8 cellular contexts compared by ENCODE assay signal in genomic region chr17:48074322-48075054, GRCh38. TPM values are rescaled to one million over a fixed set of nuclear protein-coding genes. Genes with fewer than 3 reads are reported as not detected.
DNase-seq lines count a peak whose midpoint lies in the region; ATAC-seq and TF ChIP-seq lines count a peak whose summit lies in the region.

No MANE protein-coding gene starts in this region.

- intact Hi-C loops in activated CD4-positive, alpha-beta T cell treated with anti-CD3 and anti-CD28 coated beads for 36 hours (cut with DNase I, micrococcal nuclease) = loop anchor here (1.0 to 2.0 kb wide), 2 partner anchors 49 to 544 kb away; no protein-coding TSS in a partner anchor
- intact Hi-C loops in right lobe of liver (cut with DNase I) = loop anchor here (5.0 kb wide), 1 partner anchor 47 kb away; no protein-coding TSS in a partner anchor

- DNase-seq in NCI-H2227 (lab: John Stamatoyannopoulos, UW; ENCODE audit: unreplicated experiment) (peak; percentile 83), choroid plexus epithelial cell (ENCODE audit: low read depth) (peak; percentile 88), right lobe of liver (peak in 2 of 3 donors; percentile 57 to 79)
- peak; percentile 86 for DNase-seq in activated CD4-positive, alpha-beta T cell treated with anti-CD3 and anti-CD28 coated beads for 36 hours
- DNase-seq in stimulated activated CD4-positive, alpha-beta T cell treated with anti-CD3 and anti-CD28 coated beads, TNF-alpha, amount 100 ng/mL, for 4 hours (ENCODE audit: low read depth in 3 of 3) = peak; percentile 23 to 68 (median 54)

- POLR2A ChIA-PET in activated CD4-positive, alpha-beta T cell treated with anti-CD3 and anti-CD28 coated beads for 36 hours (lab: Charles Lee) = no interaction called here

- peak; percentile 75 for ATAC-seq in activated CD4-positive, alpha-beta T cell treated with anti-CD3 and anti-CD28 coated beads for 36 hours
- peak; percentile 84 to 90 (median 88) for ATAC-seq in right lobe of liver
- no peak for ATAC-seq in GM21367 (IDR thresholded peaks at IDR 0.05; ENCODE audit: unreplicated experiment)

- no peaks in the 10 kb centered on the region for H3K27me3 Mint-ChIP-seq in activated CD4-positive, alpha-beta T cell treated with anti-CD3 and anti-CD28 coated beads for 36 hours

- H3K27ac ChIP-seq in 22Rv1 = peak overlapping the region; percentile 22; the same call in 1 of the 2 replicates
- H3K27ac ChIP-seq in right lobe of liver = no peak overlapping the region

- H3K27me3 ChIP-seq in right lobe of liver = no peaks in the 10 kb centered on the region

- CTCF ChIA-PET in activated CD4-positive, alpha-beta T cell treated with anti-CD3 and anti-CD28 coated beads for 36 hours (lab: Charles Lee) = interaction anchor here (0.6 to 9.8 kb wide), 16 partner anchors 10 to 56 kb away, joined by 3 to 123 read pairs (median 6); partner anchors contain the start of gene NFE2L1

- no peaks in the 10 kb centered on the region for H3K9me3 Mint-ChIP-seq in activated CD4-positive, alpha-beta T cell treated with anti-CD3 and anti-CD28 coated beads for 36 hours (ENCODE audit: low read depth)

- peaks cover 0 to 7% (median 2%) of the 10 kb centered on the region in 4 donors for H3K36me3 ChIP-seq in right lobe of liver

- H3K27ac Mint-ChIP-seq in activated CD4-positive, alpha-beta T cell treated with anti-CD3 and anti-CD28 coated beads for 36 hours = no peak overlapping the region

- peaks cover 23% of the 10 kb centered on the region for H3K36me3 Mint-ChIP-seq in activated CD4-positive, alpha-beta T cell treated with anti-CD3 and anti-CD28 coated beads for 36 hours (ENCODE audit: low read depth)

- TF ChIP-seq CTCF in 22Rv1 (IDR thresholded peaks at IDR 0.05) (peak; percentile 89), GM12874 (IDR thresholded peaks at IDR 0.05; ENCODE audit: insufficient read depth, low read depth, low read length) (peak; percentile 70; the same call in 1 of the 2 replicates), choroid plexus epithelial cell (conservative IDR thresholded peaks at IDR 0.05; ENCODE audit: low read depth, low read length) (peak; percentile 86), right lobe of liver (IDR thresholded peaks at IDR 0.05) (peak; percentile 74 to 96 (median 85))

- WGBS in right lobe of liver (ENCODE audit: insufficient coverage, low coverage, low lambda C conversion rate, missing lambda C conversion rate) = 21% methylated on average over 4 of the region's 4 CpGs

- H3K4me3 ChIP-seq in choroid plexus epithelial cell (ENCODE audit: low read depth, low read length) (no peak overlapping the region), right lobe of liver (no peak overlapping the region)

- peaks cover 0 to 11% (median 4%) of the 10 kb centered on the region in 4 donors for H3K4me1 ChIP-seq in right lobe of liver

- no peak overlapping the region for H3K4me3 Mint-ChIP-seq in activated CD4-positive, alpha-beta T cell treated with anti-CD3 and anti-CD28 coated beads for 36 hours

- TF ChIP-seq POLR2A in right lobe of liver (IDR thresholded peaks at IDR 0.05) = no peak

- no peaks in the 10 kb centered on the region for H3K9me3 ChIP-seq in right lobe of liver

- no peaks in the 10 kb centered on the region for H3K4me1 Mint-ChIP-seq in activated CD4-positive, alpha-beta T cell treated with anti-CD3 and anti-CD28 coated beads for 36 hours

RNA-seq across cellular contexts. Expression of gene NFE2L1, which starts 26.3 kb away (rescaled TPM):
- 100 to 1,000 TPM; 100 to 127 TPM for total RNA-seq in activated CD4-positive, alpha-beta T cell treated with anti-CD3 and anti-CD28 coated beads for 36 hours
- total RNA-seq in right lobe of liver = 100 to 1,000 TPM in 4 of 6 experiments, 10 to 100 TPM in 2; 63.1 to 156 (median 117) TPM

RNA-seq across cellular contexts. Expression of gene CBX1, which starts 26.8 kb away (rescaled TPM):
- total RNA-seq in activated CD4-positive, alpha-beta T cell treated with anti-CD3 and anti-CD28 coated beads for 36 hours = 10 to 100 TPM; 58.6 to 66.0 TPM
- total RNA-seq in right lobe of liver = 10 to 100 TPM in 2 of 6 experiments, 1 to 10 TPM in 4; 7.0 to 10.5 (median 9.9) TPM

RNA-seq across cellular contexts. Expression of gene SNX11, which starts 33.1 kb away (rescaled TPM):
- total RNA-seq in activated CD4-positive, alpha-beta T cell treated with anti-CD3 and anti-CD28 coated beads for 36 hours = 10 to 100 TPM; 18.0 to 21.4 TPM
- 10 to 100 TPM in 3 of 6 experiments, 1 to 10 TPM in 3; 7.2 to 11.7 (median 9.2) TPM for total RNA-seq in right lobe of liver

RNA-seq across cellular contexts. Expression of gene COPZ2, which starts 36.9 kb away (rescaled TPM):
- total RNA-seq in activated CD4-positive, alpha-beta T cell treated with anti-CD3 and anti-CD28 coated beads for 36 hours = 1 to 10 TPM; 3.6 to 4.1 TPM
- 10 to 100 TPM; 18.9 to 26.6 (median 23.8) TPM for total RNA-seq in right lobe of liver

Comparison
In these comparisons a context has a peak if more than half of its experiments do, and no peak if none do; other contexts are left out.
1. RNA of gene CBX1, which starts 26.8 kb away (total RNA-seq): 58.6 to 66.0 TPM in activated CD4-positive, alpha-beta T cell treated with anti-CD3 and anti-CD28 coated beads for 36 hours; 7.0 to 10.5 TPM in right lobe of liver; every median in the first group is over 4 times any median in the second.
2. Peak in every context shown above with its lines, with median percentiles within 50 percentile points of each other: CTCF ChIP-seq and DNase-seq.